In genomic region chr14:95302667-95303066, GRCh38 we compare ENCODE assay signal across 24 cellular contexts.
"Had no signal": no experiment of that assay in that cellular context is flagged by ENCODE, and none has a peak within 500 bp of the region (broad histone marks: within the 10 kb centered on the region; RNA-seq: fewer than 3 reads in every experiment).

No MANE protein-coding gene starts in this region.

- H3K36me3 Mint-ChIP-seq: activated naive CD4-positive, alpha-beta T cell treated with anti-CD3 and anti-CD28 coated beads, Interleukin-2, amount 50 U/mL, for 72 hours; stimulated activated effector memory CD8-positive, alpha-beta T cell treated with anti-CD3 and anti-CD28 coated beads, Interleukin-12 subunit alpha, Interleukin-12 subunit beta, amount 100 ng/mL, for 72 hours had no signal

- H3K9me3 Mint-ChIP-seq: activated B cell treated with CpG ODN at 0.5 μM for 24 hours; activated naive CD4-positive, alpha-beta T cell treated with anti-CD3 and anti-CD28 coated beads, Interleukin-2, amount 50 U/mL, for 72 hours; activated T-cell treated with anti-CD3 and anti-CD28 coated beads, Interleukin-2, amount 50 U/mL, for 24 hours; activated T-helper 17 cell treated with anti-CD3 and anti-CD28 coated beads, Interleukin-2, amount 50 U/mL, for 72 hours; nephron; stimulated activated effector memory CD8-positive, alpha-beta T cell treated with anti-CD3 and anti-CD28 coated beads, Interleukin-12 subunit alpha, Interleukin-12 subunit beta, amount 100 ng/mL, for 72 hours; stimulated activated naive CD8-positive, alpha-beta T cell treated with anti-CD3 and anti-CD28 coated beads, Interleukin-15, amount 100 ng/mL, for 72 hours; T-helper 1 cell treated with Interleukin-12 subunit alpha and Interleukin-12 subunit beta and Interleukin-4 antibody, amounts not matched to agents 30 μg/mL and 1 μg/mL, for 36 hours had no signal

- H3K4me1 ChIP-seq: ascending aorta, suprapubic skin, uterus had no signal

- H3K27me3 Mint-ChIP-seq: activated B cell treated with CpG ODN at 0.5 μM for 24 hours had no signal

- H3K4me3 ChIP-seq: ascending aorta, breast epithelium, coronary artery, left lung, suprapubic skin, uterus had no signal

- DNase-seq: activated B cell treated with CpG ODN at 0.5 μM for 24 hours; activated CD4-positive, alpha-beta T cell treated with anti-CD3 and anti-CD28 coated beads for 36 hours; activated CD4-positive, alpha-beta T cell treated with anti-CD3 and anti-CD28 coated beads, Interleukin-2, amount 50 U/mL, for 4 hours; activated CD8-positive, alpha-beta memory T cell treated with anti-CD3 and anti-CD28 coated beads for 24 hours; activated CD8-positive, alpha-beta memory T cell treated with anti-CD3 and anti-CD28 coated beads, Interleukin-2, amount 50 U/mL, for 4 hours; activated T-cell treated with anti-CD3 and anti-CD28 coated beads, Interleukin-2, amount 50 U/mL, for 24 hours; erythroblast; foreskin fibroblast; kidney; left lung; small intestine; stimulated activated CD4-positive, alpha-beta T cell treated with anti-CD3 and anti-CD28 coated beads, Interleukin-2, amount 100 ng/mL, for 24 hours; stimulated activated naive CD8-positive, alpha-beta T cell treated with anti-CD3 and anti-CD28 coated beads, Interleukin-15, amount 100 ng/mL, for 72 hours; uterus had no signal

- H3K27me3 ChIP-seq: ascending aorta, breast epithelium, suprapubic skin, uterus had no signal

- ATAC-seq: activated CD4-positive, alpha-beta T cell treated with anti-CD3 and anti-CD28 coated beads for 36 hours; activated naive CD4-positive, alpha-beta T cell treated with anti-CD3 and anti-CD28 coated beads, Interleukin-2, amount 50 U/mL, for 72 hours; activated T-helper 17 cell treated with anti-CD3 and anti-CD28 coated beads, Interleukin-2, amount 50 U/mL, for 72 hours; left lung; sciatic nerve; stimulated activated effector memory CD8-positive, alpha-beta T cell treated with anti-CD3 and anti-CD28 coated beads, Interleukin-12 subunit alpha, Interleukin-12 subunit beta, amount 100 ng/mL, for 72 hours; stimulated activated naive CD8-positive, alpha-beta T cell treated with anti-CD3 and anti-CD28 coated beads, Interleukin-15, amount 100 ng/mL, for 72 hours had no signal

- H3K36me3 ChIP-seq: ascending aorta, breast epithelium, left lung, suprapubic skin, uterus had no signal

- H3K27ac ChIP-seq: ascending aorta, breast epithelium, coronary artery, left lung, suprapubic skin, uterus had no signal

- H3K9me3 ChIP-seq: ascending aorta, breast epithelium, left lung, suprapubic skin, uterus had no signal

- H3K4me3 Mint-ChIP-seq: activated B cell treated with CpG ODN at 0.5 μM for 24 hours; activated CD4-positive, alpha-beta T cell treated with anti-CD3 and anti-CD28 coated beads for 36 hours; activated T-cell treated with anti-CD3 and anti-CD28 coated beads, Interleukin-2, amount 50 U/mL, for 24 hours; activated T-helper 17 cell treated with anti-CD3 and anti-CD28 coated beads, Interleukin-2, amount 50 U/mL, for 72 hours; nephron; stimulated activated effector memory CD8-positive, alpha-beta T cell treated with anti-CD3 and anti-CD28 coated beads, Interleukin-12 subunit alpha, Interleukin-12 subunit beta, amount 100 ng/mL, for 72 hours; stimulated activated naive CD8-positive, alpha-beta T cell treated with anti-CD3 and anti-CD28 coated beads, Interleukin-15, amount 100 ng/mL, for 72 hours; T-helper 1 cell treated with Interleukin-12 subunit alpha and Interleukin-12 subunit beta and Interleukin-4 antibody, amounts not matched to agents 30 μg/mL and 1 μg/mL, for 36 hours had no signal

- H3K4me1 Mint-ChIP-seq: activated CD4-positive, alpha-beta T cell treated with anti-CD3 and anti-CD28 coated beads for 36 hours; activated T-helper 17 cell treated with anti-CD3 and anti-CD28 coated beads, Interleukin-2, amount 50 U/mL, for 72 hours; stimulated activated effector memory CD8-positive, alpha-beta T cell treated with anti-CD3 and anti-CD28 coated beads, Interleukin-12 subunit alpha, Interleukin-12 subunit beta, amount 100 ng/mL, for 72 hours; stimulated activated naive CD8-positive, alpha-beta T cell treated with anti-CD3 and anti-CD28 coated beads, Interleukin-15, amount 100 ng/mL, for 72 hours had no signal

- H3K27ac Mint-ChIP-seq: activated B cell treated with CpG ODN at 0.5 μM for 24 hours; activated CD4-positive, alpha-beta T cell treated with anti-CD3 and anti-CD28 coated beads for 36 hours; activated T-cell treated with anti-CD3 and anti-CD28 coated beads, Interleukin-2, amount 50 U/mL, for 24 hours; activated T-helper 17 cell treated with anti-CD3 and anti-CD28 coated beads, Interleukin-2, amount 50 U/mL, for 72 hours; stimulated activated effector memory CD8-positive, alpha-beta T cell treated with anti-CD3 and anti-CD28 coated beads, Interleukin-12 subunit alpha, Interleukin-12 subunit beta, amount 100 ng/mL, for 72 hours; stimulated activated naive CD8-positive, alpha-beta T cell treated with anti-CD3 and anti-CD28 coated beads, Interleukin-15, amount 100 ng/mL, for 72 hours; T-helper 1 cell treated with Interleukin-12 subunit alpha and Interleukin-12 subunit beta and Interleukin-4 antibody, amounts not matched to agents 30 μg/mL and 1 μg/mL, for 36 hours had no signal
